In the genomic region with DNA sequence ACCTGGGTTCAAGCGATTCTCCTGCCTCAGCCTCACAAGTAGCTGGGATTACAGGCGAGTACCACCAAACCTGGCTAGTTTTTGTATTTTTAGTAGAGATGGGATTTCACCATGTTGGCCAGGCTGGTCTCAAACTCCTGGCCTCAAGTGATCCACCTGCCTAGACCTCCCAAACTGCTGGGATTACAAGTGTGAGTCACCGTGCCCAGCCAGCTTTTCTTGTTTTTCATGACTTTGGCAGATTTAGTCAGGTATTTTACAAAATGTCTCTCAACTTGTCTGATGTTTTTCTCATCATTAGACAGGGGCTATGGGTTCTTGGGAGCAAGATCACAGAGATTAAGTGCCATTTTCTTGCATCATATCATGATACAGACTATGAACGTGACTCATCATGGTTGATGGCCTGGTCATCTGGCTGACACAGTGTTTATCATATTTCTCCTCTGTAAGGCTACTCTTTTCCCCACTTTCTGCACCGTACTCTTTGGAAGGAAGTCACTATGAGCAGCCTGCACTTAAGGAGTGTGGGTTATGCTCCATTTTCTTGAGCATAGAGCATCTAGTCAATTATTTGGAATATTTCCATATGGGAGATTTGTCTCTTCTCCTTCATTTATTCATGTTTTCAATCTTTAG, we compare ENCODE assay signal across 1 cellular context.
A peak's percentile ranks its signal among the peaks of the same experiment; 100 is the strongest.
TF ChIP-seq lines count a peak whose summit lies in the region.

No MANE protein-coding gene starts in this region.

TF ChIP-seq in K562, 482 proteins besides CTCF, POLR2A, EP300 and RAD21 (continued from another document and continues in another):
- TF ChIP-seq, protein P1, sequence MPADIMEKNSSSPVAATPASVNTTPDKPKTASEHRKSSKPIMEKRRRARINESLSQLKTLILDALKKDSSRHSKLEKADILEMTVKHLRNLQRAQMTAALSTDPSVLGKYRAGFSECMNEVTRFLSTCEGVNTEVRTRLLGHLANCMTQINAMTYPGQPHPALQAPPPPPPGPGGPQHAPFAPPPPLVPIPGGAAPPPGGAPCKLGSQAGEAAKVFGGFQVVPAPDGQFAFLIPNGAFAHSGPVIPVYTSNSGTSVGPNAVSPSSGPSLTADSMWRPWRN (IDR thresholded peaks at IDR 0.05; ENCODE audit: low read depth) = 0 out of 2 replicates have a peak, but pooled peaks have one; percentile 3
- peak in 1 of 2 experiments; percentile 54; a peak in 1 of 4 replicates for TF ChIP-seq TBL1XR1 (IDR thresholded peaks at IDR 0.05; ENCODE audit: low read length in 2 of 2)
- no peak for TF ChIP-seq MIER1 (IDR thresholded peaks at IDR 0.05; ENCODE audit: low read depth)
- no peak for TF ChIP-seq KAT8 (IDR thresholded peaks at IDR 0.05; ENCODE audit: low read depth)
- no peak for TF ChIP-seq ZBTB1 (CRISPR knock-in tag; IDR thresholded peaks at IDR 0.05; ENCODE audit: borderline replicate concordance, low read depth)
- TF ChIP-seq MXI1 (IDR thresholded peaks at IDR 0.05; ENCODE audit: low read depth, low read length) = no peak
- TF ChIP-seq, protein P2, sequence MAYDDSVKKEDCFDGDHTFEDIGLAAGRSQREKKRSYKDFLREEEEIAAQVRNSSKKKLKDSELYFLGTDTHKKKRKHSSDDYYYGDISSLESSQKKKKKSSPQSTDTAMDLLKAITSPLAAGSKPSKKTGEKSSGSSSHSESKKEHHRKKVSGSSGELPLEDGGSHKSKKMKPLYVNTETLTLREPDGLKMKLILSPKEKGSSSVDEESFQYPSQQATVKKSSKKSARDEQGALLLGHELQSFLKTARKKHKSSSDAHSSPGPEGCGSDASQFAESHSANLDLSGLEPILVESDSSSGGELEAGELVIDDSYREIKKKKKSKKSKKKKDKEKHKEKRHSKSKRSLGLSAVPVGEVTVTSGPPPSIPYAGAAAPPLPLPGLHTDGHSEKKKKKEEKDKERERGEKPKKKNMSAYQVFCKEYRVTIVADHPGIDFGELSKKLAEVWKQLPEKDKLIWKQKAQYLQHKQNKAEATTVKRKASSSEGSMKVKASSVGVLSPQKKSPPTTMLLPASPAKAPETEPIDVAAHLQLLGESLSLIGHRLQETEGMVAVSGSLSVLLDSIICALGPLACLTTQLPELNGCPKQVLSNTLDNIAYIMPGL (CRISPR knock-in tag; IDR thresholded peaks at IDR 0.05) = no peak
- TF ChIP-seq ZNF75A (CRISPR knock-in tag; IDR thresholded peaks at IDR 0.05) = no peak
- no peak for TF ChIP-seq GTF2F1 (IDR thresholded peaks at IDR 0.05; ENCODE audit: low read depth, low read length)
- no peak for TF ChIP-seq NONO (IDR thresholded peaks at IDR 0.05; ENCODE audit: low read depth in 2 of 2, low read length in 1 of 2)
- TF ChIP-seq EP400 (IDR thresholded peaks at IDR 0.05) = peak; percentile 61
- TF ChIP-seq, protein P3, sequence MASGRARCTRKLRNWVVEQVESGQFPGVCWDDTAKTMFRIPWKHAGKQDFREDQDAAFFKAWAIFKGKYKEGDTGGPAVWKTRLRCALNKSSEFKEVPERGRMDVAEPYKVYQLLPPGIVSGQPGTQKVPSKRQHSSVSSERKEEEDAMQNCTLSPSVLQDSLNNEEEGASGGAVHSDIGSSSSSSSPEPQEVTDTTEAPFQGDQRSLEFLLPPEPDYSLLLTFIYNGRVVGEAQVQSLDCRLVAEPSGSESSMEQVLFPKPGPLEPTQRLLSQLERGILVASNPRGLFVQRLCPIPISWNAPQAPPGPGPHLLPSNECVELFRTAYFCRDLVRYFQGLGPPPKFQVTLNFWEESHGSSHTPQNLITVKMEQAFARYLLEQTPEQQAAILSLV (tag; IDR thresholded peaks at IDR 0.05) = peak; percentile 73
- no peak for TF ChIP-seq PURB (CRISPR knock-in tag; IDR thresholded peaks at IDR 0.05; ENCODE audit: low read depth)
- no peak for TF ChIP-seq ZNF253 (CRISPR knock-in tag; conservative IDR thresholded peaks at IDR 0.05)
- peak; percentile 66 for TF ChIP-seq GATAD2B (IDR thresholded peaks at IDR 0.05; ENCODE audit: borderline replicate concordance)
- TF ChIP-seq BRD9 (IDR thresholded peaks at IDR 0.05; ENCODE audit: low read depth, partially characterized antibody) = peak; percentile 83
- 0 out of 2 replicates have a peak, but pooled peaks have one; percentile 34 for TF ChIP-seq GABPB1 (CRISPR knock-in tag; IDR thresholded peaks at IDR 0.05)
- TF ChIP-seq ILK (tag; IDR thresholded peaks at IDR 0.05; ENCODE audit: borderline replicate concordance, low read depth) = no peak
- TF ChIP-seq CREM (IDR thresholded peaks at IDR 0.05; ENCODE audit: low read depth) = peak; percentile 82
- TF ChIP-seq, protein P4, sequence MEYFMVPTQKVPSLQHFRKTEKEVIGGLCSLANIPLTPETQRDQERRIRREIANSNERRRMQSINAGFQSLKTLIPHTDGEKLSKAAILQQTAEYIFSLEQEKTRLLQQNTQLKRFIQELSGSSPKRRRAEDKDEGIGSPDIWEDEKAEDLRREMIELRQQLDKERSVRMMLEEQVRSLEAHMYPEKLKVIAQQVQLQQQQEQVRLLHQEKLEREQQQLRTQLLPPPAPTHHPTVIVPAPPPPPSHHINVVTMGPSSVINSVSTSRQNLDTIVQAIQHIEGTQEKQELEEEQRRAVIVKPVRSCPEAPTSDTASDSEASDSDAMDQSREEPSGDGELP (CRISPR knock-in tag; IDR thresholded peaks at IDR 0.05; ENCODE audit: borderline replicate concordance) = no peak; the same call in 1 of the 2 replicates
- peak; percentile 68 for TF ChIP-seq NBN (IDR thresholded peaks at IDR 0.05; ENCODE audit: low read depth)
- no peak; a peak in 1 of 4 replicates for TF ChIP-seq ARNT (IDR thresholded peaks at IDR 0.05)
- no peak for TF ChIP-seq LCOR (CRISPR knock-in tag; IDR thresholded peaks at IDR 0.05)
- TF ChIP-seq MAFF (IDR thresholded peaks at IDR 0.05; ENCODE audit: low read length) = peak; percentile 77
- no peak; the same call in 1 of the 2 replicates for TF ChIP-seq ZNF384 (IDR thresholded peaks at IDR 0.05; ENCODE audit: low read depth, low read length)
- TF ChIP-seq, protein P5, sequence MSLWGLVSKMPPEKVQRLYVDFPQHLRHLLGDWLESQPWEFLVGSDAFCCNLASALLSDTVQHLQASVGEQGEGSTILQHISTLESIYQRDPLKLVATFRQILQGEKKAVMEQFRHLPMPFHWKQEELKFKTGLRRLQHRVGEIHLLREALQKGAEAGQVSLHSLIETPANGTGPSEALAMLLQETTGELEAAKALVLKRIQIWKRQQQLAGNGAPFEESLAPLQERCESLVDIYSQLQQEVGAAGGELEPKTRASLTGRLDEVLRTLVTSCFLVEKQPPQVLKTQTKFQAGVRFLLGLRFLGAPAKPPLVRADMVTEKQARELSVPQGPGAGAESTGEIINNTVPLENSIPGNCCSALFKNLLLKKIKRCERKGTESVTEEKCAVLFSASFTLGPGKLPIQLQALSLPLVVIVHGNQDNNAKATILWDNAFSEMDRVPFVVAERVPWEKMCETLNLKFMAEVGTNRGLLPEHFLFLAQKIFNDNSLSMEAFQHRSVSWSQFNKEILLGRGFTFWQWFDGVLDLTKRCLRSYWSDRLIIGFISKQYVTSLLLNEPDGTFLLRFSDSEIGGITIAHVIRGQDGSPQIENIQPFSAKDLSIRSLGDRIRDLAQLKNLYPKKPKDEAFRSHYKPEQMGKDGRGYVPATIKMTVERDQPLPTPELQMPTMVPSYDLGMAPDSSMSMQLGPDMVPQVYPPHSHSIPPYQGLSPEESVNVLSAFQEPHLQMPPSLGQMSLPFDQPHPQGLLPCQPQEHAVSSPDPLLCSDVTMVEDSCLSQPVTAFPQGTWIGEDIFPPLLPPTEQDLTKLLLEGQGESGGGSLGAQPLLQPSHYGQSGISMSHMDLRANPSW (CRISPR knock-in tag; IDR thresholded peaks at IDR 0.05) = peak; percentile 18; the same call in 1 of the 2 replicates
- no peak for TF ChIP-seq MTF1 (CRISPR knock-in tag; IDR thresholded peaks at IDR 0.05; ENCODE audit: borderline replicate concordance)
- no peak for TF ChIP-seq ZBTB17 (CRISPR knock-in tag; IDR thresholded peaks at IDR 0.05)
- peak; percentile 88 for TF ChIP-seq BHLHE40 (IDR thresholded peaks at IDR 0.05; ENCODE audit: low read length)
- TF ChIP-seq MEIS2 (IDR thresholded peaks at IDR 0.05; ENCODE audit: partially characterized antibody) = peak; percentile 89
- TF ChIP-seq CBX3 (IDR thresholded peaks at IDR 0.05; ENCODE audit: borderline replicate concordance in 1 of 2, low read length in 2 of 2) = peak in 1 of 2 experiments; percentile 44; a peak in 2 of 3 replicates
- TF ChIP-seq PHB2 (IDR thresholded peaks at IDR 0.05; ENCODE audit: low read depth) = no peak
- TF ChIP-seq ZFX (CRISPR knock-in tag; IDR thresholded peaks at IDR 0.05) = peak; percentile 32; the same call in 1 of the 2 replicates
- TF ChIP-seq ZNF175 (CRISPR knock-in tag; IDR thresholded peaks at IDR 0.05; ENCODE audit: low read depth) = no peak; the same call in 1 of the 2 replicates
- TF ChIP-seq TCF7L2 (IDR thresholded peaks at IDR 0.05; ENCODE audit: low read depth, low read length) = no peak
- TF ChIP-seq POLR2AphosphoS5 (IDR thresholded peaks at IDR 0.05; ENCODE audit: control insufficient read depth, insufficient read depth, low read depth, low read length) = no peak
- TF ChIP-seq YBX1 (IDR thresholded peaks at IDR 0.05) = no peak
- TF ChIP-seq RFX5 (IDR thresholded peaks at IDR 0.05; ENCODE audit: low read depth, low read length) = no peak
- TF ChIP-seq HEY1 (CRISPR knock-in tag; IDR thresholded peaks at IDR 0.05; ENCODE audit: borderline replicate concordance) = no peak
- TF ChIP-seq ZBTB7A (IDR thresholded peaks at IDR 0.05; ENCODE audit: borderline replicate concordance, control insufficient read depth, low read depth, low read length) = no peak
- peak; percentile 81 for TF ChIP-seq LEF1 (IDR thresholded peaks at IDR 0.05)
- TF ChIP-seq, protein P6, sequence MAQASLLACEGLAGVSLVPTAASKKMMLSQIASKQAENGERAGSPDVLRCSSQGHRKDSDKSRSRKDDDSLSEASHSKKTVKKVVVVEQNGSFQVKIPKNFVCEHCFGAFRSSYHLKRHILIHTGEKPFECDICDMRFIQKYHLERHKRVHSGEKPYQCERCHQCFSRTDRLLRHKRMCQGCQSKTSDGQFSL (CRISPR knock-in tag; IDR thresholded peaks at IDR 0.05) = no peak
- TF ChIP-seq, protein P6 (tag; IDR thresholded peaks at IDR 0.05) = peak in 1 of 2 experiments; percentile 30; a peak in 1 of 4 replicates
- TF ChIP-seq, protein P7, sequence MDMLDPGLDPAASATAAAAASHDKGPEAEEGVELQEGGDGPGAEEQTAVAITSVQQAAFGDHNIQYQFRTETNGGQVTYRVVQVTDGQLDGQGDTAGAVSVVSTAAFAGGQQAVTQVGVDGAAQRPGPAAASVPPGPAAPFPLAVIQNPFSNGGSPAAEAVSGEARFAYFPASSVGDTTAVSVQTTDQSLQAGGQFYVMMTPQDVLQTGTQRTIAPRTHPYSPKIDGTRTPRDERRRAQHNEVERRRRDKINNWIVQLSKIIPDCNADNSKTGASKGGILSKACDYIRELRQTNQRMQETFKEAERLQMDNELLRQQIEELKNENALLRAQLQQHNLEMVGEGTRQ (CRISPR knock-in tag; IDR thresholded peaks at IDR 0.05) = no peak
- TF ChIP-seq, protein P8, sequence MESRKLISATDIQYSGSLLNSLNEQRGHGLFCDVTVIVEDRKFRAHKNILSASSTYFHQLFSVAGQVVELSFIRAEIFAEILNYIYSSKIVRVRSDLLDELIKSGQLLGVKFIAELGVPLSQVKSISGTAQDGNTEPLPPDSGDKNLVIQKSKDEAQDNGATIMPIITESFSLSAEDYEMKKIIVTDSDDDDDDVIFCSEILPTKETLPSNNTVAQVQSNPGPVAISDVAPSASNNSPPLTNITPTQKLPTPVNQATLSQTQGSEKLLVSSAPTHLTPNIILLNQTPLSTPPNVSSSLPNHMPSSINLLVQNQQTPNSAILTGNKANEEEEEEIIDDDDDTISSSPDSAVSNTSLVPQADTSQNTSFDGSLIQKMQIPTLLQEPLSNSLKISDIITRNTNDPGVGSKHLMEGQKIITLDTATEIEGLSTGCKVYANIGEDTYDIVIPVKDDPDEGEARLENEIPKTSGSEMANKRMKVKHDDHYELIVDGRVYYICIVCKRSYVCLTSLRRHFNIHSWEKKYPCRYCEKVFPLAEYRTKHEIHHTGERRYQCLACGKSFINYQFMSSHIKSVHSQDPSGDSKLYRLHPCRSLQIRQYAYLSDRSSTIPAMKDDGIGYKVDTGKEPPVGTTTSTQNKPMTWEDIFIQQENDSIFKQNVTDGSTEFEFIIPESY (CRISPR knock-in tag; IDR thresholded peaks at IDR 0.05) = no peak
- TF ChIP-seq MYNN (IDR thresholded peaks at IDR 0.05) = no peak; the same call in 1 of the 2 replicates
- no peak for TF ChIP-seq MYNN (CRISPR knock-in tag; IDR thresholded peaks at IDR 0.05)
- TF ChIP-seq, protein P9, sequence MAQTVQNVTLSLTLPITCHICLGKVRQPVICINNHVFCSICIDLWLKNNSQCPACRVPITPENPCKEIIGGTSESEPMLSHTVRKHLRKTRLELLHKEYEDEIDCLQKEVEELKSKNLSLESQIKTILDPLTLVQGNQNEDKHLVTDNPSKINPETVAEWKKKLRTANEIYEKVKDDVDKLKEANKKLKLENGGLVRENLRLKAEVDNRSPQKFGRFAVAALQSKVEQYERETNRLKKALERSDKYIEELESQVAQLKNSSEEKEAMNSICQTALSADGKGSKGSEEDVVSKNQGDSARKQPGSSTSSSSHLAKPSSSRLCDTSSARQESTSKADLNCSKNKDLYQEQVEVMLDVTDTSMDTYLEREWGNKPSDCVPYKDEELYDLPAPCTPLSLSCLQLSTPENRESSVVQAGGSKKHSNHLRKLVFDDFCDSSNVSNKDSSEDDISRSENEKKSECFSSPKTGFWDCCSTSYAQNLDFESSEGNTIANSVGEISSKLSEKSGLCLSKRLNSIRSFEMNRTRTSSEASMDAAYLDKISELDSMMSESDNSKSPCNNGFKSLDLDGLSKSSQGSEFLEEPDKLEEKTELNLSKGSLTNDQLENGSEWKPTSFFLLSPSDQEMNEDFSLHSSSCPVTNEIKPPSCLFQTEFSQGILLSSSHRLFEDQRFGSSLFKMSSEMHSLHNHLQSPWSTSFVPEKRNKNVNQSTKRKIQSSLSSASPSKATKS (CRISPR knock-in tag; IDR thresholded peaks at IDR 0.05) = no peak
- TF ChIP-seq MAFK (IDR thresholded peaks at IDR 0.05; ENCODE audit: low read length) = peak; percentile 77; the same call in 1 of the 2 replicates
- no peak for TF ChIP-seq ZNF184 (CRISPR knock-in tag; IDR thresholded peaks at IDR 0.05)
